In genomic region chr13:66329988-66330429, GRCh38 we compare ENCODE assay signal across 15 cellular contexts.
A peak's percentile ranks its signal among the peaks of the same experiment; 100 is the strongest.
DNase-seq lines count a peak whose midpoint lies in the region; ATAC-seq and TF ChIP-seq lines count a peak whose summit lies in the region.
"Had no signal": no experiment of that assay in that cellular context is flagged by ENCODE, and none has a peak within 500 bp of the region (broad histone marks: within the 10 kb centered on the region; RNA-seq: fewer than 3 reads in every experiment).

No MANE protein-coding gene starts in this region.

- H3K36me3 Mint-ChIP-seq in activated CD4-positive, alpha-beta T cell treated with anti-CD3 and anti-CD28 coated beads for 36 hours (ENCODE audit: low read depth), result no peaks in the 10 kb centered on the region
- no peaks in the 10 kb centered on the region for H3K36me3 Mint-ChIP-seq in stimulated activated naive B cell treated with anti-CD40 and anti-IgM and Interleukin-4, amounts not matched to agents 10 μg/mL and 1 μg/mL and 100 μg/mL, for 72 hours
- H3K36me3 Mint-ChIP-seq in CD14-positive monocyte, result no peaks in the 10 kb centered on the region

- CTCF ChIA-PET in activated CD4-positive, alpha-beta T cell treated with anti-CD3 and anti-CD28 coated beads for 36 hours (lab: Charles Lee), result no interaction called here

- H3K4me3 Mint-ChIP-seq in activated CD4-positive, alpha-beta T cell treated with anti-CD3 and anti-CD28 coated beads for 36 hours, result no peak overlapping the region
- H3K4me3 Mint-ChIP-seq in stimulated activated naive B cell treated with anti-CD40 and anti-IgM and Interleukin-4, amounts not matched to agents 10 μg/mL and 1 μg/mL and 100 μg/mL, for 72 hours, result peak overlapping the region in 1 of 2 donors; percentile 43
- H3K4me3 Mint-ChIP-seq in CD14-positive monocyte, result no peak overlapping the region
- H3K4me3 Mint-ChIP-seq: activated B cell treated with CpG ODN at 0.5 μM for 24 hours; activated T-cell treated with anti-CD3 and anti-CD28 coated beads, Interleukin-2, amount 50 U/mL, for 4 hours had no signal

- intact Hi-C loops in activated CD4-positive, alpha-beta T cell treated with anti-CD3 and anti-CD28 coated beads for 36 hours (cut with DNase I, micrococcal nuclease), result no loop called here
- intact Hi-C loops in CD14-positive monocyte (cut with micrococcal nuclease), result no loop called here

- H3K27ac Mint-ChIP-seq in activated CD4-positive, alpha-beta T cell treated with anti-CD3 and anti-CD28 coated beads for 36 hours, result no peak overlapping the region
- peak overlapping the region; percentile 27 for H3K27ac Mint-ChIP-seq in stimulated activated naive B cell treated with anti-CD40 and anti-IgM and Interleukin-4, amounts not matched to agents 10 μg/mL and 1 μg/mL and 100 μg/mL, for 72 hours
- no peak overlapping the region for H3K27ac Mint-ChIP-seq in CD14-positive monocyte
- H3K27ac Mint-ChIP-seq: activated B cell treated with CpG ODN at 0.5 μM for 24 hours had no signal

- H3K4me1 Mint-ChIP-seq in activated CD4-positive, alpha-beta T cell treated with anti-CD3 and anti-CD28 coated beads for 36 hours, result no peaks in the 10 kb centered on the region
- H3K4me1 Mint-ChIP-seq in stimulated activated naive B cell treated with anti-CD40 and anti-IgM and Interleukin-4, amounts not matched to agents 10 μg/mL and 1 μg/mL and 100 μg/mL, for 72 hours, result peaks cover 4 to 18% of the 10 kb centered on the region in 2 donors
- H3K4me1 Mint-ChIP-seq in CD14-positive monocyte, result no peaks in the 10 kb centered on the region

- H3K9me3 Mint-ChIP-seq in activated CD4-positive, alpha-beta T cell treated with anti-CD3 and anti-CD28 coated beads for 36 hours (ENCODE audit: low read depth), result no peaks in the 10 kb centered on the region
- no peaks in the 10 kb centered on the region for H3K9me3 Mint-ChIP-seq in stimulated activated naive B cell treated with anti-CD40 and anti-IgM and Interleukin-4, amounts not matched to agents 10 μg/mL and 1 μg/mL and 100 μg/mL, for 72 hours
- H3K9me3 Mint-ChIP-seq in CD14-positive monocyte, result peaks cover 0 to 7% (median 4%) of the 10 kb centered on the region in 7 donors
- H3K9me3 Mint-ChIP-seq: activated B cell treated with CpG ODN at 0.5 μM for 24 hours; activated T-cell treated with anti-CD3 and anti-CD28 coated beads, Interleukin-2, amount 50 U/mL, for 4 hours had no signal

- no peaks in the 10 kb centered on the region for H3K27me3 Mint-ChIP-seq in activated CD4-positive, alpha-beta T cell treated with anti-CD3 and anti-CD28 coated beads for 36 hours
- H3K27me3 Mint-ChIP-seq in stimulated activated naive B cell treated with anti-CD40 and anti-IgM and Interleukin-4, amounts not matched to agents 10 μg/mL and 1 μg/mL and 100 μg/mL, for 72 hours, result no peaks in the 10 kb centered on the region
- H3K27me3 Mint-ChIP-seq in CD14-positive monocyte (ENCODE audit: low read depth in 3 of 3), result no peaks in the 10 kb centered on the region
- H3K27me3 Mint-ChIP-seq: activated B cell treated with CpG ODN at 0.5 μM for 24 hours had no signal

- no peak for TF ChIP-seq CTCF in CD14-positive monocyte (IDR thresholded peaks at IDR 0.05)

- no peak for DNase-seq in activated CD4-positive, alpha-beta T cell treated with anti-CD3 and anti-CD28 coated beads for 36 hours
- no peak for DNase-seq in activated CD4-positive, alpha-beta T cell treated with anti-CD3 and anti-CD28 coated beads for 4 hours
- DNase-seq in NCI-H748 (lab: John Stamatoyannopoulos, UW; ENCODE audit: unreplicated experiment), result peak; percentile 85
- DNase-seq in brain pericyte (ENCODE audit: low read depth, low spot score), result peak; percentile 16
- no peak for DNase-seq in stimulated activated naive B cell treated with anti-CD40 and anti-IgM and Interleukin-4, amounts not matched to agents 10 μg/mL and 1 μg/mL and 100 μg/mL, for 72 hours
- DNase-seq in CD14-positive monocyte (ENCODE audit: low spot score), result no peak
- no peak for DNase-seq in nucleus accumbens (lab: John Stamatoyannopoulos, UW)
- DNase-seq: ACHN; activated B cell treated with CpG ODN at 0.5 μM for 24 hours; activated T-cell treated with anti-CD3 and anti-CD28 coated beads, Interleukin-2, amount 50 U/mL, for 4 hours; mucosa of descending colon; NCI-H1436 treated with DMSO at 0.1 percent for 48 hours; Peyer's patch; thyroid gland had no signal

- POLR2A ChIA-PET in activated CD4-positive, alpha-beta T cell treated with anti-CD3 and anti-CD28 coated beads for 36 hours (lab: Charles Lee), result no interaction called here

- ATAC-seq in activated CD4-positive, alpha-beta T cell treated with anti-CD3 and anti-CD28 coated beads for 36 hours, result peak; percentile 58
- ATAC-seq in stimulated activated naive B cell treated with anti-CD40 and anti-IgM and Interleukin-4, amounts not matched to agents 10 μg/mL and 1 μg/mL and 100 μg/mL, for 72 hours (replicated peaks), result peak; percentile 83 to 89
- no peak for ATAC-seq in HG03565 (IDR thresholded peaks at IDR 0.05; ENCODE audit: unreplicated experiment)
- ATAC-seq: activated T-cell treated with anti-CD3 and anti-CD28 coated beads, Interleukin-2, amount 50 U/mL, for 4 hours; mucosa of descending colon had no signal

Comparison
In these comparisons a context has a peak if more than half of its experiments do, and no peak if none do; other contexts are left out.
1. DNase-seq: peak in NCI-H748 (single experiment) and brain pericyte (single experiment); none in activated CD4-positive, alpha-beta T cell treated with anti-CD3 and anti-CD28 coated beads for 36 hours (single experiment), activated CD4-positive, alpha-beta T cell treated with anti-CD3 and anti-CD28 coated beads for 4 hours (0 of 2), stimulated activated naive B cell treated with anti-CD40 and anti-IgM and Interleukin-4, amounts not matched to agents 10 μg/mL and 1 μg/mL and 100 μg/mL, for 72 hours (single experiment), CD14-positive monocyte (single experiment) and nucleus accumbens (0 of 56).